Comparison of ENCODE assay signal across 26 cellular contexts in genomic region chr9:135037521-135038250, GRCh38. TPM values are rescaled to one million over a fixed set of nuclear protein-coding genes. Genes with fewer than 3 reads are reported as not detected.
"Had no signal": no experiment of that assay in that cellular context is flagged by ENCODE, and none has a peak within 500 bp of the region (broad histone marks: within the 10 kb centered on the region; RNA-seq: fewer than 3 reads in every experiment).

No MANE protein-coding gene starts in this region.

- H3K36me3 ChIP-seq: left lung, prostate gland, right atrium auricular region, upper lobe of left lung had no signal

- H3K4me3 ChIP-seq: hepatocyte, left lung, prostate gland, right atrium auricular region, skin epidermis, testis, upper lobe of left lung had no signal

- H3K27ac ChIP-seq: epithelial cell of prostate, hepatocyte, left lung, prostate gland, right atrium auricular region, skin epidermis, testis, upper lobe of left lung had no signal

- ATAC-seq: activated CD8-positive, alpha-beta T cell treated with anti-CD3 and anti-CD28 coated beads, Interleukin-2, amount 10 ng/mL, durations not matched to agents 7 days and 5 days; activated naive CD4-positive, alpha-beta T cell treated with anti-CD3 and anti-CD28 coated beads, Interleukin-2, amount 50 U/mL, for 72 hours; left lung; stimulated activated naive CD8-positive, alpha-beta T cell treated with anti-CD3 and anti-CD28 coated beads, Interleukin-15, amount 100 ng/mL, for 72 hours had no signal

- H3K9me3 ChIP-seq: left lung, prostate gland, right atrium auricular region, testis, upper lobe of left lung had no signal

- DNase-seq: activated CD4-positive, alpha-beta T cell treated with anti-CD3 and anti-CD28 coated beads for 48 hours; activated CD4-positive, CD25-positive, alpha-beta regulatory T cell; activated CD8-positive, alpha-beta T cell treated with anti-CD3 and anti-CD28 coated beads, Interleukin-2, amount 10 ng/mL, durations not matched to agents 7 days and 5 days; activated gamma-delta T cell treated with Interleukin-2 at 50 U/mL for 16 hours; activated T-cell treated with anti-CD3 and anti-CD28 coated beads, Interleukin-2, amount 50 U/mL, for 48 hours; amniotic stem cell; dermis blood vessel endothelial cell; foreskin fibroblast; left lung; midbrain; nephron progenitor cell; occipital lobe; stimulated activated CD4-positive, alpha-beta T cell treated with anti-CD3 and anti-CD28 coated beads, Interleukin-15, amount 100 ng/mL, for 24 hours; stimulated activated CD4-positive, alpha-beta T cell treated with anti-CD3 and anti-CD28 coated beads, Interleukin-2, amount 100 ng/mL, for 48 hours; stimulated activated naive CD8-positive, alpha-beta T cell treated with anti-CD3 and anti-CD28 coated beads, Interleukin-15, amount 100 ng/mL, for 72 hours; T-helper 1 cell; T1000; testis had no signal

- H3K4me1 ChIP-seq: left lung, prostate gland, right atrium auricular region, testis, upper lobe of left lung had no signal

- H3K27me3 ChIP-seq: hepatocyte, right atrium auricular region, testis, upper lobe of left lung had no signal

RNA-seq across cellular contexts. Expression of gene OLFM1, which starts 49.8 kb away (rescaled TPM):
- total RNA-seq: activated CD8-positive, alpha-beta T cell treated with anti-CD3 and anti-CD28 coated beads, Interleukin-2, amount 10 ng/mL, durations not matched to agents 7 days and 5 days; activated naive CD4-positive, alpha-beta T cell treated with anti-CD3 and anti-CD28 coated beads, Interleukin-2, amount 50 U/mL, for 72 hours; myocyte had no signal
